ENCODE assay signal across 1 cellular context in the genomic region with DNA sequence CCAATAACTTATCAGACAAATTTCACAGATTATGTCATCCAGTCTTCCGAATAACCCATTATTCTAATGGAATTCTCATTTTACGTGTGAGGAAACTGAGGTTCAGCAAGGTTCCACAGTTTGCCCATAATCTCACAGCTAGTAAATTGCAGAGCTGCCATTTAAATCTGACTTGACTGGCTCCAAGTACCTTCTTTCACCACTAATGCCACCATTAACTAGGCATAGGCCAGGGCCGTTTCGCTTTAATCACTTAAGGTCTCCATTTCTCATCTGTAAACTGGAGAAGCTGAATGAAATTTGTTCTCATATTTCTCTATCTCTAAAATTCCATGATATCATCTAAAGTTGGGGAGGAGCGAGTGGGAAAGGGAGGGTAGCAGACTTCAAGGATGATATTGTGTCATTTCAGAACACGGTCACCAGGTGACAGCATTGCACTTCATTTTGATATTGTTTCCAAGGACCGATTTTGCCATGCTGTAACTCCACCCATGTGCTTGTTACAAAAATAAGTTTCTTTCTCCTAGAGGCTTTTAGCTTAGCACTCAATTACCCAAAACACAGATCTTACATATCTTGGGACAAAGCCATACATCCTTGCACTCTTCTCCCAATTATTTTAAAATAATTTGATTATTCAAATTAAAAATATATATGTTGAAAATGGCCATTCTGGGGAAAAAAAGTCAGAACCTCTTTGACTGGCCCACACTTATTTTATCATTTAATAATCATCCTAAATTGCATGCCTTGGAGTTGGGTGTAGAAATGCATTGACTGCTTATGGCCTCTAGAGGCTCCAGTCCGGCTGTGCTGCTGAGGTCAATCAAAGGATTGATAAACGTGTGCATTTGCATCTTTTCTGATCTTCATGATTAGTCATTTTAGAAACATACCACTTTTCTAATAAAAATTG.
TF ChIP-seq lines count a peak whose summit lies in the region.

No MANE protein-coding gene starts in this region.

TF ChIP-seq in K562, 482 proteins besides CTCF, POLR2A, EP300 and RAD21 (continued from another document):
- TF ChIP-seq, protein P1, sequence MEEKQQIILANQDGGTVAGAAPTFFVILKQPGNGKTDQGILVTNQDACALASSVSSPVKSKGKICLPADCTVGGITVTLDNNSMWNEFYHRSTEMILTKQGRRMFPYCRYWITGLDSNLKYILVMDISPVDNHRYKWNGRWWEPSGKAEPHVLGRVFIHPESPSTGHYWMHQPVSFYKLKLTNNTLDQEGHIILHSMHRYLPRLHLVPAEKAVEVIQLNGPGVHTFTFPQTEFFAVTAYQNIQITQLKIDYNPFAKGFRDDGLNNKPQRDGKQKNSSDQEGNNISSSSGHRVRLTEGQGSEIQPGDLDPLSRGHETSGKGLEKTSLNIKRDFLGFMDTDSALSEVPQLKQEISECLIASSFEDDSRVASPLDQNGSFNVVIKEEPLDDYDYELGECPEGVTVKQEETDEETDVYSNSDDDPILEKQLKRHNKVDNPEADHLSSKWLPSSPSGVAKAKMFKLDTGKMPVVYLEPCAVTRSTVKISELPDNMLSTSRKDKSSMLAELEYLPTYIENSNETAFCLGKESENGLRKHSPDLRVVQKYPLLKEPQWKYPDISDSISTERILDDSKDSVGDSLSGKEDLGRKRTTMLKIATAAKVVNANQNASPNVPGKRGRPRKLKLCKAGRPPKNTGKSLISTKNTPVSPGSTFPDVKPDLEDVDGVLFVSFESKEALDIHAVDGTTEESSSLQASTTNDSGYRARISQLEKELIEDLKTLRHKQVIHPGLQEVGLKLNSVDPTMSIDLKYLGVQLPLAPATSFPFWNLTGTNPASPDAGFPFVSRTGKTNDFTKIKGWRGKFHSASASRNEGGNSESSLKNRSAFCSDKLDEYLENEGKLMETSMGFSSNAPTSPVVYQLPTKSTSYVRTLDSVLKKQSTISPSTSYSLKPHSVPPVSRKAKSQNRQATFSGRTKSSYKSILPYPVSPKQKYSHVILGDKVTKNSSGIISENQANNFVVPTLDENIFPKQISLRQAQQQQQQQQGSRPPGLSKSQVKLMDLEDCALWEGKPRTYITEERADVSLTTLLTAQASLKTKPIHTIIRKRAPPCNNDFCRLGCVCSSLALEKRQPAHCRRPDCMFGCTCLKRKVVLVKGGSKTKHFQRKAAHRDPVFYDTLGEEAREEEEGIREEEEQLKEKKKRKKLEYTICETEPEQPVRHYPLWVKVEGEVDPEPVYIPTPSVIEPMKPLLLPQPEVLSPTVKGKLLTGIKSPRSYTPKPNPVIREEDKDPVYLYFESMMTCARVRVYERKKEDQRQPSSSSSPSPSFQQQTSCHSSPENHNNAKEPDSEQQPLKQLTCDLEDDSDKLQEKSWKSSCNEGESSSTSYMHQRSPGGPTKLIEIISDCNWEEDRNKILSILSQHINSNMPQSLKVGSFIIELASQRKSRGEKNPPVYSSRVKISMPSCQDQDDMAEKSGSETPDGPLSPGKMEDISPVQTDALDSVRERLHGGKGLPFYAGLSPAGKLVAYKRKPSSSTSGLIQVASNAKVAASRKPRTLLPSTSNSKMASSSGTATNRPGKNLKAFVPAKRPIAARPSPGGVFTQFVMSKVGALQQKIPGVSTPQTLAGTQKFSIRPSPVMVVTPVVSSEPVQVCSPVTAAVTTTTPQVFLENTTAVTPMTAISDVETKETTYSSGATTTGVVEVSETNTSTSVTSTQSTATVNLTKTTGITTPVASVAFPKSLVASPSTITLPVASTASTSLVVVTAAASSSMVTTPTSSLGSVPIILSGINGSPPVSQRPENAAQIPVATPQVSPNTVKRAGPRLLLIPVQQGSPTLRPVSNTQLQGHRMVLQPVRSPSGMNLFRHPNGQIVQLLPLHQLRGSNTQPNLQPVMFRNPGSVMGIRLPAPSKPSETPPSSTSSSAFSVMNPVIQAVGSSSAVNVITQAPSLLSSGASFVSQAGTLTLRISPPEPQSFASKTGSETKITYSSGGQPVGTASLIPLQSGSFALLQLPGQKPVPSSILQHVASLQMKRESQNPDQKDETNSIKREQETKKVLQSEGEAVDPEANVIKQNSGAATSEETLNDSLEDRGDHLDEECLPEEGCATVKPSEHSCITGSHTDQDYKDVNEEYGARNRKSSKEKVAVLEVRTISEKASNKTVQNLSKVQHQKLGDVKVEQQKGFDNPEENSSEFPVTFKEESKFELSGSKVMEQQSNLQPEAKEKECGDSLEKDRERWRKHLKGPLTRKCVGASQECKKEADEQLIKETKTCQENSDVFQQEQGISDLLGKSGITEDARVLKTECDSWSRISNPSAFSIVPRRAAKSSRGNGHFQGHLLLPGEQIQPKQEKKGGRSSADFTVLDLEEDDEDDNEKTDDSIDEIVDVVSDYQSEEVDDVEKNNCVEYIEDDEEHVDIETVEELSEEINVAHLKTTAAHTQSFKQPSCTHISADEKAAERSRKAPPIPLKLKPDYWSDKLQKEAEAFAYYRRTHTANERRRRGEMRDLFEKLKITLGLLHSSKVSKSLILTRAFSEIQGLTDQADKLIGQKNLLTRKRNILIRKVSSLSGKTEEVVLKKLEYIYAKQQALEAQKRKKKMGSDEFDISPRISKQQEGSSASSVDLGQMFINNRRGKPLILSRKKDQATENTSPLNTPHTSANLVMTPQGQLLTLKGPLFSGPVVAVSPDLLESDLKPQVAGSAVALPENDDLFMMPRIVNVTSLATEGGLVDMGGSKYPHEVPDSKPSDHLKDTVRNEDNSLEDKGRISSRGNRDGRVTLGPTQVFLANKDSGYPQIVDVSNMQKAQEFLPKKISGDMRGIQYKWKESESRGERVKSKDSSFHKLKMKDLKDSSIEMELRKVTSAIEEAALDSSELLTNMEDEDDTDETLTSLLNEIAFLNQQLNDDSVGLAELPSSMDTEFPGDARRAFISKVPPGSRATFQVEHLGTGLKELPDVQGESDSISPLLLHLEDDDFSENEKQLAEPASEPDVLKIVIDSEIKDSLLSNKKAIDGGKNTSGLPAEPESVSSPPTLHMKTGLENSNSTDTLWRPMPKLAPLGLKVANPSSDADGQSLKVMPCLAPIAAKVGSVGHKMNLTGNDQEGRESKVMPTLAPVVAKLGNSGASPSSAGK (IDR thresholded peaks at IDR 0.05), result no peak
- TF ChIP-seq GABPB2 (CRISPR knock-in tag; conservative IDR thresholded peaks at IDR 0.05) (no peak), SMC3 (conservative IDR thresholded peaks at IDR 0.05; ENCODE audit: insufficient read depth, low read depth, low read length) (peak; percentile 62), WHSC1 (IDR thresholded peaks at IDR 0.05; ENCODE audit: low read length) (no peak), DACH1 (IDR thresholded peaks at IDR 0.05; ENCODE audit: partially characterized antibody) (no peak)
TF ChIP-seq in K562: peak in this region for 6.
